8 cellular contexts compared by ENCODE assay signal in the genomic region with DNA sequence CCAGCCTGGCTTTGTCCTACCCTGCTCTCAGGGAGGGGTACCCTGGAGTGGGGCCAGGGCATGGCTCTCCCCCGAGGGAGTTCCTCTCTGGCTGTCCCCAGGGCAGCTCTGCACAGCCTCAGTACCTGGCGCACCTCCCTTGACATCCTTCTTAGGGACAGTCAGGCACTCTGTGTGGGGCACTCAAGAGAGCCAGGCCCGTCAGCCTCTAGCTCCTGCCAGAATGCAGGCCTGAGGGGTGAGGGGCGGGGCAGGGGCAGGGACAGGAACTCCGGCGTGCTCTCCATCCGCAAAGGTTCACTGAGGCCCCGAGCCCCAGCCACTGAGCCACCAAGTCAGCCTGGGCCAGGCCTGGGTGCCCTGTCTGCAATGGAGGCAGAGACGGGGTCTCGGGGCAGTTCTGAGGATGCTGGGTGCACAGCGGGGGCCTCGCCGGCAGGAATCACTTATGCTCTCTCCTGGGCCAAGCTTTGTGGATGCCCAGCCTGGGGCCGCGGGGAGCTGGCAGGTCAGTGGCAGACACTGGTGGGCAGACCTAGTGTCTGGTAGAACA. TPM values are rescaled to one million over a fixed set of nuclear protein-coding genes. Genes with fewer than 3 reads are reported as not detected.
DNase-seq lines count a peak whose midpoint lies in the region; ATAC-seq and TF ChIP-seq lines count a peak whose summit lies in the region.

No MANE protein-coding gene starts in this region.

- peak; percentile 40 for ATAC-seq in activated CD4-positive, alpha-beta T cell treated with anti-CD3 and anti-CD28 coated beads for 36 hours
- peak; percentile 0 for ATAC-seq in HG03196 (IDR thresholded peaks at IDR 0.05; ENCODE audit: unreplicated experiment)
- ATAC-seq in GM18858 (IDR thresholded peaks at IDR 0.05; ENCODE audit: unreplicated experiment) = no peak
- ATAC-seq in HG03159 (IDR thresholded peaks at IDR 0.05; ENCODE audit: unreplicated experiment) = no peak

- peak overlapping the region; percentile 82 to 93 for H3K27ac ChIP-seq in breast epithelium

- no peaks in the 10 kb centered on the region for H3K27me3 Mint-ChIP-seq in activated CD4-positive, alpha-beta T cell treated with anti-CD3 and anti-CD28 coated beads for 36 hours
- no peaks in the 10 kb centered on the region for H3K27me3 Mint-ChIP-seq in neural crest cell (ENCODE audit: low read depth)

- H3K4me3 Mint-ChIP-seq in activated CD4-positive, alpha-beta T cell treated with anti-CD3 and anti-CD28 coated beads for 36 hours = peak overlapping the region; percentile 52
- peak overlapping the region; percentile 50 for H3K4me3 Mint-ChIP-seq in neural crest cell

- no peaks in the 10 kb centered on the region for H3K9me3 Mint-ChIP-seq in activated CD4-positive, alpha-beta T cell treated with anti-CD3 and anti-CD28 coated beads for 36 hours (ENCODE audit: low read depth)
- peaks cover 3% of the 10 kb centered on the region for H3K9me3 Mint-ChIP-seq in neural crest cell

- H3K27me3 ChIP-seq in breast epithelium = no peaks in the 10 kb centered on the region

- no peaks in the 10 kb centered on the region for H3K9me3 ChIP-seq in breast epithelium

- peaks cover 12% of the 10 kb centered on the region for H3K36me3 Mint-ChIP-seq in activated CD4-positive, alpha-beta T cell treated with anti-CD3 and anti-CD28 coated beads for 36 hours (ENCODE audit: low read depth)
- H3K36me3 Mint-ChIP-seq in neural crest cell (ENCODE audit: low read depth) = peaks cover 12% of the 10 kb centered on the region

- H3K4me1 Mint-ChIP-seq in activated CD4-positive, alpha-beta T cell treated with anti-CD3 and anti-CD28 coated beads for 36 hours = peaks cover 18% of the 10 kb centered on the region
- peaks cover 35% of the 10 kb centered on the region for H3K4me1 Mint-ChIP-seq in neural crest cell

- H3K4me3 ChIP-seq in breast epithelium = peak overlapping the region; percentile 47 to 68 (median 51)

- no peak for TF ChIP-seq CTCF in breast epithelium (IDR thresholded peaks at IDR 0.05)
- no peak for TF ChIP-seq CTCF in neural crest cell (conservative IDR thresholded peaks at IDR 0.05)

- POLR2A ChIA-PET in activated CD4-positive, alpha-beta T cell treated with anti-CD3 and anti-CD28 coated beads for 36 hours (lab: Charles Lee) = no interaction called here

- CTCF ChIA-PET in activated CD4-positive, alpha-beta T cell treated with anti-CD3 and anti-CD28 coated beads for 36 hours (lab: Charles Lee) = interaction anchor here (0.9 to 1.2 kb wide), 2 partner anchors 29 to 86 kb away, joined by 3 to 7 read pairs; no protein-coding TSS in a partner anchor

- TF ChIP-seq POLR2A in breast epithelium (IDR thresholded peaks at IDR 0.05) = no peak

- peak overlapping the region; percentile 59 for H3K27ac Mint-ChIP-seq in activated CD4-positive, alpha-beta T cell treated with anti-CD3 and anti-CD28 coated beads for 36 hours
- H3K27ac Mint-ChIP-seq in neural crest cell (ENCODE audit: unreplicated experiment) = peak overlapping the region; percentile 81

- intact Hi-C loops in activated CD4-positive, alpha-beta T cell treated with anti-CD3 and anti-CD28 coated beads for 36 hours (cut with DNase I, micrococcal nuclease) = loop anchor here (1.0 to 5.0 kb wide), 4 partner anchors 9 to 84 kb away; a partner anchor contains a TSS
- intact Hi-C loops in breast epithelium (cut with DNase I; ENCODE audit: low total_unique reads) = no loop called here

- peak; percentile 53 for DNase-seq in activated CD4-positive, alpha-beta T cell treated with anti-CD3 and anti-CD28 coated beads for 36 hours
- no peak for DNase-seq in activated CD4-positive, alpha-beta T cell treated with anti-CD3 and anti-CD28 coated beads, Interleukin-2, amount 50 U/mL, for 48 hours
- DNase-seq in breast epithelium (ENCODE audit: low spot score in 2 of 2) (no peak), neural crest cell (ENCODE audit: low read depth, low spot score) (no peak)
- DNase-seq in effector CD8-positive, alpha-beta T cell (lab: John Stamatoyannopoulos, UW) = no peak

- no peaks in the 10 kb centered on the region for H3K36me3 ChIP-seq in breast epithelium

- peaks cover 15 to 22% of the 10 kb centered on the region in 2 donors for H3K4me1 ChIP-seq in breast epithelium

RNA-seq across cellular contexts. Expression of a gene that starts 10.1 kb away (rescaled TPM):
- 10 to 100 TPM; 12.5 to 14.8 TPM for total RNA-seq in activated CD4-positive, alpha-beta T cell treated with anti-CD3 and anti-CD28 coated beads for 36 hours
- total RNA-seq in breast epithelium = 10 to 100 TPM; 18.0 to 18.6 (median 18.1) TPM
- total RNA-seq in neural crest cell = 80.4 and 82.1 TPM in 2 replicates

Comparison
In these comparisons a context has a peak if more than half of its experiments do, and no peak if none do; other contexts are left out.
1. ATAC-seq: peak in activated CD4-positive, alpha-beta T cell treated with anti-CD3 and anti-CD28 coated beads for 36 hours (single experiment) and HG03196 (single experiment); none in GM18858 (single experiment) and HG03159 (single experiment).